In the genomic region with DNA sequence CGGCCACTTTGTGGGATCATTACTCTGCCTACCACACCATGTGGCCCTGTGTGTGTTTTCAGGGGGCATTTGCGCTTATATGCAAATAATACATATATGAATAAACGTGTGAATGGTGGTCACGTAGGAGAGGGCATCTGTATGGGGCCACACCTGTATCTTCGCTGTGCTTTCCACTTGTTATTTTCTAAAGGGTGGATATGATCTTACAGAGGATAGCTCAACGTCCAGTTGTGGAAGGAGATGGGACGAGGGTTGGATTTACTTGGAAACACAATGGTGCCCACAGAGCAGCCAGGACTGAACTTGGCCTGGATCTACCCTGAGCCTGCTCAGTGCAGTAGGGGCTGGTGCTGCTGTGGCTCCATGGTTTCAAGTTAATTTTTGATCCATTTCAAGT, we compare ENCODE assay signal across 23 cellular contexts.
DNase-seq lines count a peak whose midpoint lies in the region; ATAC-seq and TF ChIP-seq lines count a peak whose summit lies in the region.
"Had no signal": no experiment of that assay in that cellular context is flagged by ENCODE, and none has a peak within 500 bp of the region (broad histone marks: within the 10 kb centered on the region; RNA-seq: fewer than 3 reads in every experiment).

No MANE protein-coding gene starts in this region.

- TF ChIP-seq POLR2A in spleen (IDR thresholded peaks at IDR 0.05): no peak

- H3K36me3 ChIP-seq in H7 (replicated peaks; ENCODE audit: control insufficient read depth, insufficient read depth, low read length): no peaks in the 10 kb centered on the region
- H3K36me3 ChIP-seq in lower lobe of right lung: no peaks in the 10 kb centered on the region
- no peaks in the 10 kb centered on the region for H3K36me3 ChIP-seq in spleen
- H3K36me3 ChIP-seq in upper lobe of right lung: no peaks in the 10 kb centered on the region
- H3K36me3 ChIP-seq: SJCRH30 had no signal

- 58 to 83% (median 67%) methylated on average over 7 of the region's 7 CpGs for WGBS in spleen, 5 donors

- TF ChIP-seq CTCF in lower lobe of right lung (IDR thresholded peaks at IDR 0.05): no peak
- no peak for TF ChIP-seq CTCF in spleen (IDR thresholded peaks at IDR 0.05 in 8 of 11, conservative IDR thresholded peaks at IDR 0.05 in 3 of 11)
- TF ChIP-seq CTCF in upper lobe of right lung (IDR thresholded peaks at IDR 0.05): no peak

- no peak for ATAC-seq in lower lobe of right lung
- no peak for ATAC-seq in HG03565 (IDR thresholded peaks at IDR 0.05; ENCODE audit: unreplicated experiment)
- no peak for ATAC-seq in upper lobe of right lung
- ATAC-seq: PC-3, Right ventricle myocardium inferior had no signal

- peak; percentile 1 for DNase-seq in activated gamma-delta T cell treated with Interleukin-2 at 50 U/mL for 16 hours
- DNase-seq in activated gamma-delta T cell (lab: John Stamatoyannopoulos, UW): no peak
- DNase-seq in H7: peak; percentile 22
- DNase-seq in lower lobe of right lung: peak; percentile 3
- DNase-seq in spleen: peak; percentile 24
- DNase-seq in AML-193 (lab: John Stamatoyannopoulos, UW): no peak
- no peak for DNase-seq in upper lobe of right lung
- DNase-seq: 8988T; ACHN; CD4-positive, CD25-positive, alpha-beta regulatory T cell; KBM-7; MV-4-11; NCI-H1105; NCI-H146; NCI-H1930; NCI-H2107; NCI-H524; NCI-H774; NK-92 treated with Interleukin-12 subunit alpha and Interleukin-12 subunit beta, amount 100 ng/mL, for 24 hours; PC-3 had no signal

- H3K27me3 ChIP-seq in H7 (ENCODE audit: control insufficient read depth, insufficient read depth, low read length) (no peaks in the 10 kb centered on the region), lower lobe of right lung (ENCODE audit: low read depth) (peaks cover 32% of the 10 kb centered on the region), spleen (replicated peaks in 1 of 7) (peaks cover 0 to 86% (median 0%) of the 10 kb centered on the region in 7 donors), upper lobe of right lung (peaks cover 10% of the 10 kb centered on the region)

- no peaks in the 10 kb centered on the region for H3K9me3 ChIP-seq in lower lobe of right lung
- peaks cover 0 to 4% (median 0%) of the 10 kb centered on the region in 8 donors for H3K9me3 ChIP-seq in spleen
- no peaks in the 10 kb centered on the region for H3K9me3 ChIP-seq in upper lobe of right lung
- H3K9me3 ChIP-seq: SJCRH30 had no signal

- H3K27ac ChIP-seq in lower lobe of right lung (no peak overlapping the region), spleen (no peak overlapping the region), upper lobe of right lung (no peak overlapping the region)
- H3K27ac ChIP-seq: SJCRH30 had no signal

- H3K4me1 ChIP-seq in lower lobe of right lung (no peaks in the 10 kb centered on the region), spleen (no peaks in the 10 kb centered on the region), upper lobe of right lung (no peaks in the 10 kb centered on the region)
- H3K4me1 ChIP-seq: SJCRH30 had no signal

- intact Hi-C loops in lower lobe of right lung (cut with DNase I) (no loop called here), spleen (cut with DNase I; ENCODE audit: low total_unique reads) (no loop called here), upper lobe of right lung (cut with DNase I) (no loop called here)

- H3K4me3 ChIP-seq in H7 (ENCODE audit: insufficient read depth, low read depth, low read length) (no peak overlapping the region), lower lobe of right lung (no peak overlapping the region), spleen (no peak overlapping the region), upper lobe of right lung (no peak overlapping the region)
- H3K4me3 ChIP-seq: SJCRH30 had no signal

Comparison
In these comparisons a context has a peak if more than half of its experiments do, and no peak if none do; other contexts are left out.
1. DNase-seq: peak in activated gamma-delta T cell treated with Interleukin-2 at 50 U/mL for 16 hours (single experiment), H7 (single experiment), lower lobe of right lung (single experiment) and spleen (single experiment); none in activated gamma-delta T cell (single experiment), AML-193 (0 of 2) and upper lobe of right lung (single experiment).